ENCODE assay signal across 8 cellular contexts in the genomic region with DNA sequence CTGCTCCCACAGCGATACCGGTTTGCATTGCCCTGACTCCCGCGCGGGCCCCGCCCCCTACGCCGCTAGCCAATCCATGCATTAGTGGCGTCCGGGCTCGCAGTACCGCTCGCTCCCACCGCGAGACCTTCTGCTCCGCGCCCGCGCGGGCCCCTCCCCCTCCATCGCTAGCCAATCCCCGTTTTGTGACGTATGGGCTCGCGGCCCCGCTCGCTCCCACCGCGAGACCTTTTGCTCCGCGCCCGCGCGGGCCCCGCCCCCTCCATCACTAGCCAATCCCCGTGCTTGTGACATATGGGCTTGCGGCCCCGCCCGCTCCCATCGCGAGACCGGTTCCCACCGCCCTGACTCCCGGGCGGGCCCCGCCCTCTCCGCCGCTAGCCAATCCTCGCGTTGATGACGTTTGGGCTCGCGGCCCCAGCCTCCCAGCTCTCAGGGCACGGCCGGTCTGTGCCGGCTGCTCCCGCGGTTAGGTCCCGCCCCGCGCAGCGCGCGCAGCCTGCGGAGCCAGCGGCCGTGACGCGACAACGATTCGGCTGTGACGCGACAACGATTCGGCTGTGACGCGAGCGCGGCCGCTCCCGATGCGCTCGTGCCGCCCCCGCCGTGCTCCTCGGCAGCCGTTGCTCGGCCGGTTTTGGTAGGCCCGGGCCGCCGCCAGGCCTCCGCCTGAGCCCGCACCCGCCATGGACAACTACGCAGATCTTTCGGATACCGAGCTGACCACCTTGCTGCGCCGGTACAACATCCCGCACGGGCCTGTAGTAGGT. TPM values are rescaled to one million over a fixed set of nuclear protein-coding genes. Genes with fewer than 3 reads are reported as not detected.
DNase-seq lines count a peak whose midpoint lies in the region; ATAC-seq and TF ChIP-seq lines count a peak whose summit lies in the region.

A gene (plus strand): TSS at position 497 of the 770 bp plus-strand sequence. CDS start 190 bp downstream, at position 687.

- H3K9me3 Mint-ChIP-seq in type B pancreatic cell: no peaks in the 10 kb centered on the region

- peaks cover 1% of the 10 kb centered on the region for H3K4me1 ChIP-seq in cardiac muscle cell (ENCODE audit: low read depth)

- H3K27me3 Mint-ChIP-seq in type B pancreatic cell: no peaks in the 10 kb centered on the region

- peak; percentile 99 for DNase-seq in GM12865 (ENCODE audit: low read depth)
- DNase-seq in NCI-H1436 (lab: John Stamatoyannopoulos, UW): peak; percentile 100
- DNase-seq in T follicular helper cell (ENCODE audit: low read depth): peak; percentile 94
- peak; percentile 94 to 98 for DNase-seq in cardiac muscle cell (ENCODE audit: low read depth in 1 of 2, low spot score in 1 of 2)
- peak; percentile 96 for DNase-seq in pons (ENCODE audit: low spot score)
- DNase-seq in type B pancreatic cell (ENCODE audit: extremely low spot score, unreplicated experiment): peak; percentile 96

- H3K4me3 Mint-ChIP-seq in type B pancreatic cell: peak within 1 kb of the TSS; percentile 89

- H3K4me1 Mint-ChIP-seq in type B pancreatic cell (ENCODE audit: unreplicated experiment): peaks cover 4% of the 10 kb centered on the region

- H3K36me3 Mint-ChIP-seq in type B pancreatic cell: no peaks in the 10 kb centered on the region

- no peaks in the 10 kb centered on the region for H3K27me3 ChIP-seq in cardiac muscle cell

- no peaks in the 10 kb centered on the region for H3K36me3 ChIP-seq in cardiac muscle cell

- peak; percentile 75 for ATAC-seq in HG02763 (IDR thresholded peaks at IDR 0.05; ENCODE audit: unreplicated experiment)

- H3K9me3 ChIP-seq in cardiac muscle cell (ENCODE audit: low read depth): no peaks in the 10 kb centered on the region

- WGBS in adipose tissue, 3 donors: 0 to 34% (median 1%) methylated on average over 35 to 101 of the region's 103 CpGs

- H3K27ac ChIP-seq in adipose tissue (ENCODE audit: low read depth, low read length): peak within 1 kb of the TSS; percentile 95
- peak within 1 kb of the TSS; percentile 99 for H3K27ac ChIP-seq in cardiac muscle cell

- H3K4me3 ChIP-seq in GM12865 (ENCODE audit: low read depth, low read length) (peak within 1 kb of the TSS; percentile 78), cardiac muscle cell (peak within 1 kb of the TSS; percentile 93)

- no peak for TF ChIP-seq CTCF in GM12865 (IDR thresholded peaks at IDR 0.05; ENCODE audit: insufficient read depth, low read depth, low read length, missing control alignments)
- TF ChIP-seq CTCF in cardiac muscle cell (IDR thresholded peaks at IDR 0.05; ENCODE audit: low read depth, low read length): no peak
- TF ChIP-seq CTCF in type B pancreatic cell (conservative IDR thresholded peaks at IDR 0.05): no peak

- peak within 1 kb of the TSS; percentile 95 for H3K27ac Mint-ChIP-seq in type B pancreatic cell

RNA-seq across cellular contexts. Expression of the gene that starts here (rescaled TPM):
- polyA plus RNA-seq in adipose tissue (100 to 1,000 TPM in 1 of 3 donors, 10 to 100 TPM in 2; 66.4 to 115 (median 90.5) TPM), cardiac muscle cell (77.7 and 91.2 TPM in 2 replicates)
- total RNA-seq in cardiac muscle cell (56.9 and 66.2 TPM in 2 replicates), type B pancreatic cell (ENCODE audit: low replicate concordance) (56.7 and 62.7 TPM in 2 replicates)

Comparison
In these comparisons a context has a peak if more than half of its experiments do, and no peak if none do; other contexts are left out.
1. Peak in every context shown above with its lines: DNase-seq, ATAC-seq, H3K4me3 ChIP-seq and H3K27ac ChIP-seq.